ENCODE assay signal across 18 cellular contexts in the genomic region with DNA sequence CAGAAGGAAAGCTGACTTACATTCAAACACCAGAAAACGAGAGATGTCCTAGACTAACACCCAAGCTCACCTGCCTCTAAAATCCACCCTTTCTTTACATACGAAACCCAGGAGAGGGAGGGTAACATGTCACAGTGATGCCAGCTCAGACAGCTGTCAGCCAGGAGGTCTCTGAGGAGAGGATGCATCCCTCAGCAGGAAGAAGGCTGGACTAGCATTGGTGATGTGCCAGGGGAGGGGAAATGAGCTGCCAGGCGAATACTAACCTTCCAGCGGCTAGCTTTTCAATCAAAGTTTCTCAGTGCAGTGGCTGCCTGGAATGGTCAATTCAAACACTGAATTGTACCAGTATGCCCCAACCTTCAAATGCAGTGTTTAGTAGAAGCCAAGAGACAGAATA.
"Had no signal": no experiment of that assay in that cellular context is flagged by ENCODE, and none has a peak within 500 bp of the region (broad histone marks: within the 10 kb centered on the region; RNA-seq: fewer than 3 reads in every experiment).

No MANE protein-coding gene starts in this region.

- DNase-seq: activated CD4-positive, alpha-beta T cell treated with anti-CD3 and anti-CD28 coated beads, Interleukin-2, amount 50 U/mL, for 1 hour; activated CD4-positive, CD25-positive, alpha-beta regulatory T cell treated with anti-CD3 and anti-CD28 coated beads, Interleukin-2, amount 50 U/mL, for 72 hours; activated CD8-positive, alpha-beta T cell treated with anti-CD3 and anti-CD28 coated beads, Interleukin-2, amount 10 ng/mL, durations not matched to agents 7 days and 5 days; cortex of kidney; heart left ventricle; left ventricle myocardium superior; nephron progenitor cell; nucleus accumbens; right cardiac atrium; stimulated activated CD4-positive, alpha-beta T cell treated with anti-CD3 and anti-CD28 coated beads, Interleukin-1b, Interleukin-23, amount 100 ng/mL, for 48 hours; stimulated activated naive CD8-positive, alpha-beta T cell treated with anti-CD3 and anti-CD28 coated beads, Interleukin-15, amount 100 ng/mL, for 72 hours; transverse colon had no signal

- ATAC-seq: activated CD8-positive, alpha-beta T cell treated with anti-CD3 and anti-CD28 coated beads, Interleukin-2, amount 10 ng/mL, durations not matched to agents 7 days and 5 days; activated T-helper 17 cell treated with anti-CD3 and anti-CD28 coated beads, Interleukin-2, amount 50 U/mL, for 72 hours; gastroesophageal sphincter; left ventricle myocardium superior; stimulated activated naive CD8-positive, alpha-beta T cell treated with anti-CD3 and anti-CD28 coated beads, Interleukin-15, amount 100 ng/mL, for 72 hours had no signal

- H3K27me3 Mint-ChIP-seq: activated T-helper 17 cell treated with anti-CD3 and anti-CD28 coated beads, Interleukin-2, amount 50 U/mL, for 72 hours; stimulated activated naive CD8-positive, alpha-beta T cell treated with anti-CD3 and anti-CD28 coated beads, Interleukin-15, amount 100 ng/mL, for 72 hours had no signal

- H3K27me3 ChIP-seq: gastroesophageal sphincter, heart left ventricle, transverse colon, vagina had no signal

- H3K4me3 Mint-ChIP-seq: activated CD8-positive, alpha-beta T cell treated with anti-CD3 and anti-CD28 coated beads, Interleukin-2, amount 10 ng/mL, durations not matched to agents 7 days and 5 days; activated T-helper 17 cell treated with anti-CD3 and anti-CD28 coated beads, Interleukin-2, amount 50 U/mL, for 72 hours; nephron progenitor cell; stimulated activated naive CD8-positive, alpha-beta T cell treated with anti-CD3 and anti-CD28 coated beads, Interleukin-15, amount 100 ng/mL, for 72 hours; T-helper 2 cell treated with Interferon-gamma antibody and Interleukin-4, amounts not matched to agents 5 μg/mL and 100 μg/mL, for 36 hours had no signal

- H3K9ac ChIP-seq: parathyroid adenoma had no signal

- H3K27ac Mint-ChIP-seq: activated T-helper 17 cell treated with anti-CD3 and anti-CD28 coated beads, Interleukin-2, amount 50 U/mL, for 72 hours; nephron progenitor cell; stimulated activated naive CD8-positive, alpha-beta T cell treated with anti-CD3 and anti-CD28 coated beads, Interleukin-15, amount 100 ng/mL, for 72 hours; T-helper 2 cell treated with Interferon-gamma antibody and Interleukin-4, amounts not matched to agents 5 μg/mL and 100 μg/mL, for 36 hours had no signal

- H3K9me3 Mint-ChIP-seq: activated T-helper 17 cell treated with anti-CD3 and anti-CD28 coated beads, Interleukin-2, amount 50 U/mL, for 72 hours; nephron progenitor cell; stimulated activated naive CD8-positive, alpha-beta T cell treated with anti-CD3 and anti-CD28 coated beads, Interleukin-15, amount 100 ng/mL, for 72 hours; T-helper 2 cell treated with Interferon-gamma antibody and Interleukin-4, amounts not matched to agents 5 μg/mL and 100 μg/mL, for 36 hours had no signal

- H3K27ac ChIP-seq: epithelial cell of prostate, gastroesophageal sphincter, heart left ventricle, parathyroid adenoma, transverse colon, vagina had no signal

- H3K4me3 ChIP-seq: gastroesophageal sphincter, heart left ventricle, transverse colon, vagina had no signal

- H3K9me3 ChIP-seq: gastroesophageal sphincter, heart left ventricle, transverse colon, vagina had no signal
